ENCODE assay signal across 7 cellular contexts in the genomic region with DNA sequence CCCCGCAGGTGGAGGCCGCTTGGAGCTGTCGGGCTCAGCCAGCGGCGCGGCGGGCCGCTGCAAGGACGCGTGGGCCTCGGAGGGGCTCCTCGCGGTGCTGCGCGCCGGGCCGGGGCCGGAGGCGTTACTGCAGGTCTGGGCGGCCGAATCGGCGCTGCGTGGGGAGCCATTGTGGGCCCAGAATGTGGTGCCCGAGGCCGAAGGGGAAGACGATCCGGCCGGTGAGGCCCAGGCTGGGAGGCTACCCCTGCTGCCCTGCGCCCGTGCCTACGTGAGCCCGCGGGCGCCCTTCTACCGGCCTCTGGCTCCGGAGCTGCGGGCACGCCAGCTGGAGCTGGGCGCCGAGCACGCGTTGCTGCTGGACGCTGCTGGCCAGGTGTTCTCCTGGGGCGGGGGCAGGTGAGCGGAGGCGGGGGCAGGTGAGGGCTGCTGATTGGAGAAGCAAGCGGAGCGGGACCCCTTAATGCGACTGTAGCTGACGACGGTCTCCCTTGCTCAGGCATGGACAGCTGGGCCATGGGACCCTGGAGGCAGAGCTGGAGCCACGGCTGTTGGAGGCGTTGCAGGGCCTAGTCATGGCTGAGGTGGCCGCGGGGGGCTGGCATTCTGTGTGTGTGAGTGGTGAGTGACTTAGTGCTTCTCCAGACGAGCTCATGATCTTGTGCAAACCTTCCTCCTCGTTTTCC. TPM values are rescaled to one million over a fixed set of nuclear protein-coding genes. Genes with fewer than 3 reads are reported as not detected.
DNase-seq lines count a peak whose midpoint lies in the region; ATAC-seq lines count a peak whose summit lies in the region.

No MANE protein-coding gene starts in this region.

- peak overlapping the region; percentile 96 for H3K4me2 ChIP-seq in skeletal muscle satellite cell (ENCODE audit: low read length)

- no peak for ATAC-seq in GM18867 (IDR thresholded peaks at IDR 0.05; ENCODE audit: unreplicated experiment)
- no peak for ATAC-seq in GM18870 (IDR thresholded peaks at IDR 0.05; ENCODE audit: unreplicated experiment)

- H3K36me3 ChIP-seq in HUES48 (ENCODE audit: control insufficient read depth, insufficient read depth, low read length) (peaks cover 45% of the 10 kb centered on the region), iPS-15b (ENCODE audit: control insufficient read depth, insufficient read depth, low read length) (peaks cover 24% of the 10 kb centered on the region), skeletal muscle satellite cell (ENCODE audit: insufficient read depth, low read length) (peaks cover 34% of the 10 kb centered on the region)

- H3K4me3 ChIP-seq in HUES48 (ENCODE audit: low read depth, low read length) (peak overlapping the region; percentile 77), iPS-15b (ENCODE audit: low read depth, low read length) (peak overlapping the region; percentile 82), skeletal muscle satellite cell (ENCODE audit: low read length) (peak overlapping the region; percentile 87)

- H3K27me3 ChIP-seq in HUES48 (ENCODE audit: control insufficient read depth, insufficient read depth, low read length) (no peaks in the 10 kb centered on the region), iPS-15b (ENCODE audit: control insufficient read depth, insufficient read depth, low read length) (no peaks in the 10 kb centered on the region), skeletal muscle satellite cell (ENCODE audit: control insufficient read depth, insufficient read depth, low read length) (no peaks in the 10 kb centered on the region)

- peaks cover 15% of the 10 kb centered on the region for H3K4me1 ChIP-seq in HUES48 (ENCODE audit: control insufficient read depth, insufficient read depth, low read length)
- H3K4me1 ChIP-seq in iPS-15b (ENCODE audit: control insufficient read depth, insufficient read depth, low read length) = no peaks in the 10 kb centered on the region
- H3K4me1 ChIP-seq in skeletal muscle satellite cell (ENCODE audit: control insufficient read depth, insufficient read depth, low read length) = peaks cover 45% of the 10 kb centered on the region

- H3K9me3 ChIP-seq in HUES48 (ENCODE audit: control insufficient read depth, insufficient read depth, low read length) = no peaks in the 10 kb centered on the region
- H3K9me3 ChIP-seq in iPS-15b (ENCODE audit: control insufficient read depth, insufficient read depth, low read length) = no peaks in the 10 kb centered on the region
- H3K9me3 ChIP-seq in skeletal muscle satellite cell (replicated peaks; ENCODE audit: low read length) = no peaks in the 10 kb centered on the region

- H3K9ac ChIP-seq in HUES48 (ENCODE audit: low read depth, low read length) = peak overlapping the region; percentile 69
- H3K9ac ChIP-seq in iPS-15b (ENCODE audit: low read depth, low read length) = peak overlapping the region; percentile 60
- peak overlapping the region; percentile 96 for H3K9ac ChIP-seq in skeletal muscle satellite cell (ENCODE audit: low read depth, low read length)

- no peak overlapping the region for H3K27ac ChIP-seq in HUES48 (ENCODE audit: low read depth, low read length)

- DNase-seq in amniotic stem cell (lab: John Stamatoyannopoulos, UW) = peak; percentile 3
- DNase-seq in effector CD8-positive, alpha-beta T cell (lab: John Stamatoyannopoulos, UW) = no peak

RNA-seq across cellular contexts. Expression of gene RCCD1, which starts 2.6 kb away (rescaled TPM):
- total RNA-seq in skeletal muscle satellite cell (2012; rRNA removed) = 12.9 and 13.5 TPM in 2 replicates

RNA-seq across cellular contexts. Expression of gene UNC45A, which starts 22.2 kb away (rescaled TPM):
- 55.3 and 57.0 TPM in 2 replicates for total RNA-seq in skeletal muscle satellite cell (2012; rRNA removed)

RNA-seq across cellular contexts. Expression of gene HDDC3, which starts 24.9 kb away (rescaled TPM):
- 14.2 and 15.2 TPM in 2 replicates for total RNA-seq in skeletal muscle satellite cell (2012; rRNA removed)

RNA-seq across cellular contexts. Expression of gene PRC1, which starts 37.1 kb away (rescaled TPM):
- 73.3 and 102 TPM in 2 replicates for total RNA-seq in skeletal muscle satellite cell (2012; rRNA removed)

RNA-seq across cellular contexts. Expression of gene MAN2A2, which starts 54.1 kb away (rescaled TPM):
- total RNA-seq in skeletal muscle satellite cell (2012; rRNA removed) = 3.8 and 6.8 TPM in 2 replicates
